ENCODE assay signal across 33 cellular contexts in genomic region chr12:5186715-5187114, GRCh38.
"Had no signal": no experiment of that assay in that cellular context is flagged by ENCODE, and none has a peak within 500 bp of the region (broad histone marks: within the 10 kb centered on the region; RNA-seq: fewer than 3 reads in every experiment).

No MANE protein-coding gene starts in this region.

- H3K36me3 ChIP-seq: adrenal gland, esophagus squamous epithelium, WERI-Rb-1 had no signal

- H3K9me3 ChIP-seq: adrenal gland, body of pancreas, esophagus squamous epithelium had no signal

- H3K4me3 ChIP-seq: adrenal gland, body of pancreas, esophagus squamous epithelium had no signal

- ATAC-seq: activated CD4-positive, CD25-positive, alpha-beta regulatory T cell treated with anti-CD3 and anti-CD28 coated beads, Interleukin-2, amount 50 U/mL, for 24 hours; activated CD8-positive, alpha-beta T cell treated with anti-CD3 and anti-CD28 coated beads for 36 hours; activated naive CD8-positive, alpha-beta T cell treated with anti-CD3 and anti-CD28 coated beads, Interleukin-2, amount 50 U/mL, for 24 hours; activated T-cell treated with anti-CD3 and anti-CD28 coated beads, Interleukin-2, amount 50 U/mL, for 4 hours; body of pancreas; effector memory CD8-positive, alpha-beta T cell; T-helper 17 cell had no signal

- FAIRE-seq: colon, endothelial cell of umbilical vein had no signal

- H3K27ac ChIP-seq: adrenal gland, body of pancreas, epithelial cell of prostate, esophagus squamous epithelium, WERI-Rb-1 had no signal

- DNase-seq: activated B cell treated with CpG ODN at 0.5 μM for 24 hours; activated CD4-positive, alpha-beta T cell treated with anti-CD3 and anti-CD28 coated beads for 48 hours; activated CD4-positive, alpha-beta T cell treated with anti-CD3 and anti-CD28 coated beads, Interleukin-2, amount 50 U/mL, for 1 hour; activated CD4-positive, alpha-beta T cell treated with anti-CD3 and anti-CD28 coated beads, Interleukin-2, amount 50 U/mL, for 48 hours; activated CD8-positive, alpha-beta memory T cell treated with anti-CD3 and anti-CD28 coated beads for 24 hours; activated CD8-positive, alpha-beta T cell treated with anti-CD3 and anti-CD28 coated beads for 36 hours; activated effector memory CD4-positive, alpha-beta T cell treated with anti-CD3 and anti-CD28 coated beads, Interleukin-2, amount 50 U/mL, for 16 hours; activated naive CD4-positive, alpha-beta T cell treated with anti-CD3 and anti-CD28 coated beads for 36 hours; activated naive CD8-positive, alpha-beta T cell treated with anti-CD3 and anti-CD28 coated beads for 36 hours; activated naive CD8-positive, alpha-beta T cell treated with anti-CD3 and anti-CD28 coated beads, Interleukin-2, amount 50 U/mL, for 24 hours; activated T-cell treated with anti-CD3 and anti-CD28 coated beads, Interleukin-2, amount 50 U/mL, for 4 hours; adrenal gland; amygdala; aorta; body of pancreas; caudate nucleus; cortex of kidney; dermis blood vessel endothelial cell; effector CD4-positive, alpha-beta T cell; effector memory CD8-positive, alpha-beta T cell; esophagus squamous epithelium; foreskin melanocyte; head of caudate nucleus; T-helper 17 cell; T1000; WERI-Rb-1 had no signal

- H3K9me3 Mint-ChIP-seq: activated B cell treated with CpG ODN at 0.5 μM for 24 hours; activated CD8-positive, alpha-beta T cell treated with anti-CD3 and anti-CD28 coated beads for 36 hours; activated naive CD4-positive, alpha-beta T cell treated with anti-CD3 and anti-CD28 coated beads for 36 hours; activated naive CD4-positive, alpha-beta T cell treated with anti-CD3 and anti-CD28 coated beads, Interleukin-2, amount 50 U/mL, for 24 hours; activated naive CD8-positive, alpha-beta T cell treated with anti-CD3 and anti-CD28 coated beads for 36 hours; activated naive CD8-positive, alpha-beta T cell treated with anti-CD3 and anti-CD28 coated beads, Interleukin-2, amount 50 U/mL, for 24 hours; activated T-cell treated with anti-CD3 and anti-CD28 coated beads, Interleukin-2, amount 50 U/mL, for 4 hours; activated T-helper 2 cell treated with anti-CD3 and anti-CD28 coated beads, Interferon-gamma antibody, Interleukin-2, Interleukin-4, amounts not matched to agents 10 μg/mL and 5 μg/mL and 100 μg/mL, durations not matched to agents 14 hours and 24 hours and 36 hours; T-helper 2 cell treated with Interferon-gamma antibody and Interleukin-4, amounts not matched to agents 5 μg/mL and 100 μg/mL, for 36 hours had no signal

- H3K27ac Mint-ChIP-seq: activated B cell treated with CpG ODN at 0.5 μM for 24 hours; activated CD8-positive, alpha-beta T cell treated with anti-CD3 and anti-CD28 coated beads for 36 hours; activated naive CD4-positive, alpha-beta T cell treated with anti-CD3 and anti-CD28 coated beads for 36 hours; activated naive CD4-positive, alpha-beta T cell treated with anti-CD3 and anti-CD28 coated beads, Interleukin-2, amount 50 U/mL, for 24 hours; activated naive CD8-positive, alpha-beta T cell treated with anti-CD3 and anti-CD28 coated beads for 36 hours; activated naive CD8-positive, alpha-beta T cell treated with anti-CD3 and anti-CD28 coated beads, Interleukin-2, amount 50 U/mL, for 24 hours; activated T-helper 2 cell treated with anti-CD3 and anti-CD28 coated beads, Interferon-gamma antibody, Interleukin-2, Interleukin-4, amounts not matched to agents 10 μg/mL and 5 μg/mL and 100 μg/mL, durations not matched to agents 14 hours and 24 hours and 36 hours; effector memory CD8-positive, alpha-beta T cell; T-helper 17 cell; T-helper 2 cell treated with Interferon-gamma antibody and Interleukin-4, amounts not matched to agents 5 μg/mL and 100 μg/mL, for 36 hours had no signal

- H3K4me1 Mint-ChIP-seq: activated B cell treated with CpG ODN at 0.5 μM for 24 hours; activated naive CD4-positive, alpha-beta T cell treated with anti-CD3 and anti-CD28 coated beads, Interleukin-2, amount 50 U/mL, for 24 hours; activated naive CD8-positive, alpha-beta T cell treated with anti-CD3 and anti-CD28 coated beads for 36 hours; activated naive CD8-positive, alpha-beta T cell treated with anti-CD3 and anti-CD28 coated beads, Interleukin-2, amount 50 U/mL, for 24 hours; T-helper 17 cell had no signal

- H3K27me3 ChIP-seq: adrenal gland, body of pancreas had no signal

- H3K4me3 Mint-ChIP-seq: activated B cell treated with CpG ODN at 0.5 μM for 24 hours; activated CD8-positive, alpha-beta T cell treated with anti-CD3 and anti-CD28 coated beads for 36 hours; activated naive CD4-positive, alpha-beta T cell treated with anti-CD3 and anti-CD28 coated beads for 36 hours; activated naive CD4-positive, alpha-beta T cell treated with anti-CD3 and anti-CD28 coated beads, Interleukin-2, amount 50 U/mL, for 24 hours; activated naive CD8-positive, alpha-beta T cell treated with anti-CD3 and anti-CD28 coated beads for 36 hours; activated naive CD8-positive, alpha-beta T cell treated with anti-CD3 and anti-CD28 coated beads, Interleukin-2, amount 50 U/mL, for 24 hours; activated T-cell treated with anti-CD3 and anti-CD28 coated beads, Interleukin-2, amount 50 U/mL, for 4 hours; effector memory CD8-positive, alpha-beta T cell; T-helper 17 cell; T-helper 2 cell treated with Interferon-gamma antibody and Interleukin-4, amounts not matched to agents 5 μg/mL and 100 μg/mL, for 36 hours had no signal

- H3K4me1 ChIP-seq: adrenal gland had no signal

- H3K36me3 Mint-ChIP-seq: activated naive CD4-positive, alpha-beta T cell treated with anti-CD3 and anti-CD28 coated beads, Interleukin-2, amount 50 U/mL, for 24 hours; activated naive CD8-positive, alpha-beta T cell treated with anti-CD3 and anti-CD28 coated beads for 36 hours had no signal
